ENCODE assay signal across 28 cellular contexts in the genomic region with DNA sequence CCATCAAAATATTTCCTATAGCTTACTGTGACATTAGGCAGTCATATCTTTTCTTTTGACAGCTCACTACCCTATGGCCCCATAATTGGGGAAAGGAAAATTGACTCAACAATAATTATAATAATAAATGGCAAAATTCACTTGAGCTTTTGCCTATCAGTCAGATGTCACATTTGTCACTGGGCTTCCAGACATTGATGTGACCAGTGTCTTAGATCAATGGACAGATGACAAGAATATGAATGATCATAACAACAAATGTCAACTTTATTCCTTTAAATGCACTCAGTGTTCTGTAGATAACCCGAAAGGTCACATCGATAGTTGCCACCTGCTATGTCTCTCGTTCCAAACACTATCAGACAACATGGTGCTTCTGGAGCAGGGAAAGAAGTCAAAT.
"Had no signal": no experiment of that assay in that cellular context is flagged by ENCODE, and none has a peak within 500 bp of the region (broad histone marks: within the 10 kb centered on the region; RNA-seq: fewer than 3 reads in every experiment).

No MANE protein-coding gene starts in this region.

- DNase-seq: activated B cell treated with CpG ODN at 0.5 μM for 24 hours; activated CD4-positive, alpha-beta T cell treated with anti-CD3 and anti-CD28 coated beads for 48 hours; activated CD4-positive, alpha-beta T cell treated with anti-CD3 and anti-CD28 coated beads, Interleukin-2, amount 50 U/mL, for 1 hour; activated CD4-positive, alpha-beta T cell treated with anti-CD3 and anti-CD28 coated beads, Interleukin-2, amount 50 U/mL, for 48 hours; activated CD8-positive, alpha-beta memory T cell treated with anti-CD3 and anti-CD28 coated beads for 24 hours; activated CD8-positive, alpha-beta T cell treated with anti-CD3 and anti-CD28 coated beads for 36 hours; activated effector memory CD4-positive, alpha-beta T cell treated with Interleukin-2 at 50 U/mL for 16 hours; activated gamma-delta T cell treated with Interleukin-2 at 50 U/mL for 16 hours; activated naive CD4-positive, alpha-beta T cell treated with anti-CD3 and anti-CD28 coated beads, Interleukin-2, amount 50 U/mL, for 16 hours; activated naive CD4-positive, alpha-beta T cell treated with Interleukin-2 at 50 U/mL for 16 hours; activated T-cell treated with anti-CD3 and anti-CD28 coated beads, Interleukin-2, amount 50 U/mL, for 4 hours; amniotic stem cell; anterior cingulate cortex; brain microvascular endothelial cell; cortex of kidney; dermis blood vessel endothelial cell; effector CD4-positive, alpha-beta T cell; effector memory CD8-positive, alpha-beta T cell; erythroblast; foreskin keratinocyte; gastrocnemius medialis; heart right ventricle; T-helper 17 cell; T1000; WERI-Rb-1 had no signal

- H3K27ac ChIP-seq: brain microvascular endothelial cell, esophagus muscularis mucosa, foreskin keratinocyte, gastrocnemius medialis, heart right ventricle, WERI-Rb-1 had no signal

- H3K4me1 ChIP-seq: esophagus muscularis mucosa, gastrocnemius medialis, heart right ventricle had no signal

- H3K4me3 ChIP-seq: esophagus muscularis mucosa, gastrocnemius medialis, heart right ventricle had no signal

- H3K9me3 ChIP-seq: esophagus muscularis mucosa, gastrocnemius medialis, heart right ventricle had no signal

- FAIRE-seq: astrocyte, colon had no signal

- H3K36me3 ChIP-seq: brain microvascular endothelial cell, esophagus muscularis mucosa, gastrocnemius medialis, heart right ventricle, WERI-Rb-1 had no signal

- H3K27me3 ChIP-seq: brain microvascular endothelial cell, esophagus muscularis mucosa, foreskin keratinocyte, gastrocnemius medialis, heart right ventricle had no signal
